Comparison of ENCODE assay signal across 24 cellular contexts in the genomic region with DNA sequence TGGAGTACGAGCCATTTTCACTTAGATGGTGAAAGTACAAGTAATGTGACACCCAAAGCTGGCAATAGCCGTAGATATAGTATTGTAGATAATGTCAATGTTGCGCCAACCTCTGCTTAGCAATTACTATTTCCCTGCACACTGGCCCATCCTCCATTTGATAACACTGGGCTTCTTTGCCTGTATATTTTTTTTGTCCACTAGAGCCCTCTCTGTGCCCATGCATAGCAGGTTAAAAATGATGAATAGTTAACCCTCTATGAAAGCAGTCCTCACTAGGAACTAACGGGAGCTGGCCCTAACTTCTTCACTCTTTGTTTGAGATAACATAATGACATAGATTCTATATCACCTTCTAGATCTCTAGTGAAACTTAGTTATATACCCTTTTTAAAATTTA.
DNase-seq lines count a peak whose midpoint lies in the region; FAIRE-seq and TF ChIP-seq lines count a peak whose summit lies in the region.
"Had no signal": no experiment of that assay in that cellular context is flagged by ENCODE, and none has a peak within 500 bp of the region (broad histone marks: within the 10 kb centered on the region; RNA-seq: fewer than 3 reads in every experiment).

No MANE protein-coding gene starts in this region.

- no peaks in the 10 kb centered on the region for H3K79me2 ChIP-seq in H1 (ENCODE audit: control insufficient read depth in 1 of 2, insufficient read depth in 2 of 2, low read length in 2 of 2)

- H3K36me3 Mint-ChIP-seq in nephron (ENCODE audit: low read depth): no peaks in the 10 kb centered on the region
- H3K36me3 Mint-ChIP-seq: CD8-positive, alpha-beta T cell had no signal

- no peak overlapping the region for H3K18ac ChIP-seq in H1 (ENCODE audit: extremely low read depth, low read length)

- H2BK15ac ChIP-seq in H1 (ENCODE audit: low read length): no peak overlapping the region

- no peak overlapping the region for H2AK5ac ChIP-seq in H1 (ENCODE audit: low read depth, low read length)

- no peak overlapping the region for H3K14ac ChIP-seq in H1 (ENCODE audit: insufficient read length)

- no peak for TF ChIP-seq EP300 in H1 (IDR thresholded peaks at IDR 0.05; ENCODE audit: borderline replicate concordance in 1 of 2, low read depth in 2 of 2, low read length in 2 of 2)

- H3K23me2 ChIP-seq in H1 (ENCODE audit: low read depth, low read length): no peaks in the 10 kb centered on the region

- no peak overlapping the region for H4K5ac ChIP-seq in H1 (ENCODE audit: insufficient read length, low read depth, low read length)

- no peak overlapping the region for H3K23ac ChIP-seq in H1 (ENCODE audit: insufficient read length)

- no peak overlapping the region for H2BK120ac ChIP-seq in H1 (replicated peaks; ENCODE audit: low read depth, low read length)

- TF ChIP-seq RAD21 in H1 (IDR thresholded peaks at IDR 0.05 in 1 of 2, conservative IDR thresholded peaks at IDR 0.05 in 1 of 2; ENCODE audit: low read depth in 2 of 2, low read length in 2 of 2): peak; percentile 25 to 37; a peak in 2 of 4 replicates

- DNase-seq in DMS53 (lab: John Stamatoyannopoulos, UW) (peak; percentile 14), DMS53 treated with DMSO at 0.1 percent for 48 hours (lab: John Stamatoyannopoulos, UW; ENCODE audit: unreplicated experiment) (no peak), LNCaP clone FGC (ENCODE audit: low read depth) (no peak), H1 (ENCODE audit: low read depth in 1 of 2, low spot score in 2 of 2) (no peak), ACHN (no peak), DMS153 (lab: John Stamatoyannopoulos, UW) (no peak), head of caudate nucleus (no peak)
- DNase-seq: Calu3; CD8-positive, alpha-beta T cell; GF-D8; KBM-7; MV-4-11; NCI-H1417 treated with DMSO at 0.1 percent for 48 hours; NCI-H187 treated with DMSO at 0.1 percent for 48 hours; NCI-H2171; NCI-H526 treated with DMSO at 0.1 percent for 48 hours; NK-92 treated with Interleukin-12 subunit alpha and Interleukin-12 subunit beta, amount 100 ng/mL, for 24 hours; RPMI8226; SHP77 treated with DMSO at 0.1 percent for 48 hours; T-helper 1 cell had no signal

- H4K20me1 ChIP-seq in H1 (replicated peaks in 1 of 2; ENCODE audit: control insufficient read depth in 1 of 2, insufficient read depth in 2 of 2, low read length in 2 of 2): no peaks in the 10 kb centered on the region

- no peaks in the 10 kb centered on the region for H3K79me1 ChIP-seq in H1 (ENCODE audit: low read depth, low read length)

- 95% methylated on average over 4 of the region's 4 CpGs; no CpG with 5 or more reads in 1 of the 2 experiments for WGBS in H1 (ENCODE audit: extremely low coverage in 1 of 2, insufficient coverage in 1 of 2, insufficient read length in 1 of 2, insufficient replicate concordance in 2 of 2, low coverage in 1 of 2, low lambda C conversion rate in 2 of 2, missing lambda C conversion rate in 1 of 2), 2 experiments

- H4K91ac ChIP-seq in H1 (replicated peaks; ENCODE audit: insufficient read length, low read length): no peak overlapping the region

- no peak overlapping the region for H3K4me3 ChIP-seq in LNCaP clone FGC (ENCODE audit: low read depth, low read length)
- H3K4me3 ChIP-seq in H1 (ENCODE audit: extremely low read depth in 1 of 4, insufficient read depth in 2 of 4, low read depth in 3 of 4, low read length in 4 of 4): no peak overlapping the region
- H3K4me3 ChIP-seq: GM23338 had no signal

- POLR2A ChIA-PET in H1 (lab: Charles Lee; ENCODE audit: partially characterized antibody): no interaction called here

- no peak overlapping the region for H3K56ac ChIP-seq in H1 (replicated peaks; ENCODE audit: insufficient read length, low read depth, low read length)

- no peaks in the 10 kb centered on the region for H3K9me3 ChIP-seq in H1 (ENCODE audit: insufficient read depth in 2 of 2, low read depth in 1 of 2, low read length in 1 of 2)

- intact Hi-C loops in head of caudate nucleus (cut with DNase I): no loop called here

- no peak overlapping the region for H2BK12ac ChIP-seq in H1 (ENCODE audit: low read depth, low read length)

- no peak overlapping the region for H3K9ac ChIP-seq in H1 (replicated peaks in 1 of 4; ENCODE audit: extremely low read depth in 1 of 4, low read depth in 3 of 4, low read length in 3 of 4)

- H3K4me2 ChIP-seq in H1 (ENCODE audit: insufficient read depth in 1 of 2, low read depth in 2 of 2, low read length in 2 of 2): no peak overlapping the region
- H3K4me2 ChIP-seq: GM23338 had no signal

- H3K9me3 Mint-ChIP-seq in nephron: peaks cover 6% of the 10 kb centered on the region

- no peaks in the 10 kb centered on the region for H3K4me1 ChIP-seq in H1 (replicated peaks in 1 of 4; ENCODE audit: control insufficient read depth in 3 of 4, insufficient read depth in 4 of 4, low read length in 3 of 4)

- H3K27ac ChIP-seq in H1 (ENCODE audit: low read depth, low read length): no peak overlapping the region

- in situ Hi-C loops in ACHN (cut with HindIII; ENCODE audit: low pct_ligation_motif_present, low pct_unique_long_range_greater_than_20kb, low sequenced_read_pairs): no loop called here

- H2BK5ac ChIP-seq in H1 (ENCODE audit: low read depth, low read length): no peak overlapping the region

- H3K27me3 Mint-ChIP-seq in nephron (ENCODE audit: low read depth): no peaks in the 10 kb centered on the region

- FAIRE-seq in H1 (lab: Jason Lieb, UNC): no peak
- FAIRE-seq: GM19239, HepG2 had no signal

- TF ChIP-seq CTCF in LNCaP clone FGC (IDR thresholded peaks at IDR 0.05; ENCODE audit: control insufficient read depth, extremely low read depth, insufficient read depth) (0 out of 2 replicates have a peak, but pooled peaks have one; percentile 31), H1 (IDR thresholded peaks at IDR 0.05; ENCODE audit: control extremely low read depth in 1 of 3, insufficient read depth in 1 of 3, low read depth in 1 of 3, low read length in 3 of 3) (no peak), nephron (IDR thresholded peaks at IDR 0.05; ENCODE audit: unreplicated experiment in 3 of 3) (peak in 1 of 3 experiments; percentile 16)

- H3K4ac ChIP-seq in H1 (replicated peaks; ENCODE audit: insufficient read length, low read depth, low read length): no peak overlapping the region

- H3K4me1 Mint-ChIP-seq in nephron: peaks cover 4% of the 10 kb centered on the region

- no peak overlapping the region for H4K8ac ChIP-seq in H1 (ENCODE audit: extremely low read depth, insufficient read depth, low read length)

- no peak for TF ChIP-seq POLR2A in H1 (IDR thresholded peaks at IDR 0.05; ENCODE audit: control extremely low read depth in 1 of 2, low read depth in 2 of 2, low read length in 2 of 2)

- no peak overlapping the region for H2BK20ac ChIP-seq in H1 (ENCODE audit: low read length)

- H3K4me3 Mint-ChIP-seq in nephron: no peak overlapping the region
- H3K4me3 Mint-ChIP-seq: CD8-positive, alpha-beta T cell; GM23338 had no signal

- CTCF ChIA-PET in H1 (lab: Charles Lee; ENCODE audit: partially characterized antibody): interaction anchor here (0.8 to 1.1 kb wide), 2 partner anchors 11 to 1063 kb away, joined by 3 read pairs; no protein-coding TSS in a partner anchor

- H3K36me3 ChIP-seq in H1 (ENCODE audit: control insufficient read depth in 2 of 4, insufficient read depth in 4 of 4, low read length in 3 of 4): no peaks in the 10 kb centered on the region

- H3K27me3 ChIP-seq in H1 (replicated peaks in 1 of 4; ENCODE audit: control insufficient read depth in 3 of 4, extremely low read depth in 1 of 4, insufficient read depth in 3 of 4, low read length in 3 of 4): no peaks in the 10 kb centered on the region

- peak overlapping the region; percentile 59 to 80 (median 76) for H3K27ac Mint-ChIP-seq in nephron
- H3K27ac Mint-ChIP-seq: CD8-positive, alpha-beta T cell; GM23338 had no signal

- H2AFZ ChIP-seq in H1 (ENCODE audit: low read length): no peak overlapping the region
- H2AFZ ChIP-seq: GM23338 had no signal

TF ChIP-seq in H1, 55 proteins besides CTCF, POLR2A, EP300 and RAD21:
- no peak for TF ChIP-seq ASH2L (IDR thresholded peaks at IDR 0.05; ENCODE audit: low read length)
- TF ChIP-seq CBX8 (IDR thresholded peaks at IDR 0.05; ENCODE audit: borderline replicate concordance, low read depth, low read length): no peak
- no peak for TF ChIP-seq RFX5 (IDR thresholded peaks at IDR 0.05; ENCODE audit: borderline replicate concordance, low read depth, low read length)
- TF ChIP-seq SUZ12 (IDR thresholded peaks at IDR 0.05; ENCODE audit: low read length): no peak
- TF ChIP-seq YY1 (IDR thresholded peaks at IDR 0.05; ENCODE audit: low read depth, low read length): no peak
- TF ChIP-seq EGR1 (IDR thresholded peaks at IDR 0.05; ENCODE audit: borderline replicate concordance, low read depth, low read length): no peak
- no peak for TF ChIP-seq SIN3A (conservative IDR thresholded peaks at IDR 0.05 in 1 of 2, IDR thresholded peaks at IDR 0.05 in 1 of 2; ENCODE audit: low read depth in 1 of 2, low read length in 2 of 2)
- no peak for TF ChIP-seq BRCA1 (IDR thresholded peaks at IDR 0.05; ENCODE audit: low read depth, low read length)
- TF ChIP-seq SIX5 (IDR thresholded peaks at IDR 0.05; ENCODE audit: low read depth, low read length): no peak
- TF ChIP-seq NRF1 (IDR thresholded peaks at IDR 0.05; ENCODE audit: low read depth, low read length): no peak
- TF ChIP-seq, protein P1, sequence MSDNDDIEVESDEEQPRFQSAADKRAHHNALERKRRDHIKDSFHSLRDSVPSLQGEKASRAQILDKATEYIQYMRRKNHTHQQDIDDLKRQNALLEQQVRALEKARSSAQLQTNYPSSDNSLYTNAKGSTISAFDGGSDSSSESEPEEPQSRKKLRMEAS (IDR thresholded peaks at IDR 0.05): no peak
- no peak for TF ChIP-seq TBP (IDR thresholded peaks at IDR 0.05; ENCODE audit: low read depth, low read length)
